ENCODE assay signal across 22 cellular contexts in genomic region chr17:60353773-60354172, GRCh38.
"Had no signal": no experiment of that assay in that cellular context is flagged by ENCODE, and none has a peak within 500 bp of the region (broad histone marks: within the 10 kb centered on the region; RNA-seq: fewer than 3 reads in every experiment).

No MANE protein-coding gene starts in this region.

- ATAC-seq: activated CD8-positive, alpha-beta T cell treated with anti-CD3 and anti-CD28 coated beads for 36 hours; body of pancreas; left colon; lower lobe of right lung had no signal

- H3K27ac ChIP-seq: body of pancreas, epithelial cell of prostate had no signal

- H3K4me3 ChIP-seq: body of pancreas, dorsolateral prefrontal cortex, lower lobe of right lung, tibial nerve had no signal

- H3K36me3 ChIP-seq: lower lobe of right lung, tibial nerve had no signal

- FAIRE-seq: colon, urothelium cell line had no signal

- H3K9me3 ChIP-seq: body of pancreas, lower lobe of right lung, tibial nerve had no signal

- H3K27me3 ChIP-seq: body of pancreas, dorsolateral prefrontal cortex, tibial nerve had no signal

- DNase-seq: activated B cell treated with CpG ODN at 0.5 μM for 24 hours; activated CD4-positive, alpha-beta T cell treated with anti-CD3 and anti-CD28 coated beads for 4 hours; activated CD8-positive, alpha-beta T cell treated with anti-CD3 and anti-CD28 coated beads for 36 hours; activated naive CD4-positive, alpha-beta T cell treated with Interleukin-2 at 50 U/mL for 16 hours; activated naive CD8-positive, alpha-beta T cell treated with anti-CD3 and anti-CD28 coated beads, Interleukin-2, amount 10 ng/mL, durations not matched to agents 7 days and 5 days; activated T-cell treated with anti-CD3 and anti-CD28 coated beads, Interleukin-2, amount 50 U/mL, for 1 hour; body of pancreas; dorsolateral prefrontal cortex; endodermal cell; foreskin melanocyte; glutamatergic neuron; hippocampal formation; islet precursor cell; left colon; lower lobe of right lung; posterior cingulate gyrus; retina; stimulated activated CD4-positive, alpha-beta T cell treated with anti-CD3 and anti-CD28 coated beads, Interleukin-2, amount 100 ng/mL, for 24 hours had no signal
